Comparison of ENCODE assay signal across 27 cellular contexts in genomic region chr9:108048406-108049025, GRCh38.
A peak's percentile ranks its signal among the peaks of the same experiment; 100 is the strongest.
DNase-seq lines count a peak whose midpoint lies in the region; ATAC-seq and TF ChIP-seq lines count a peak whose summit lies in the region.
"Had no signal": no experiment of that assay in that cellular context is flagged by ENCODE, and none has a peak within 500 bp of the region (broad histone marks: within the 10 kb centered on the region; RNA-seq: fewer than 3 reads in every experiment).

No MANE protein-coding gene starts in this region.

- H2BK5ac ChIP-seq in neuronal stem cell (ENCODE audit: low read length), result no peak overlapping the region

- H3K27ac ChIP-seq in breast epithelium, result no peak overlapping the region
- H3K27ac ChIP-seq in brain microvascular endothelial cell, result peak overlapping the region; percentile 82
- H3K27ac ChIP-seq in foreskin keratinocyte, result peak overlapping the region; percentile 89
- no peak overlapping the region for H3K27ac ChIP-seq in neuronal stem cell (replicated peaks; ENCODE audit: low read length)
- H3K27ac ChIP-seq: pancreas, Peyer's patch, stomach, thyroid gland, VCaP had no signal

- H3K27ac Mint-ChIP-seq in MCF 10A (ENCODE audit: low read depth, unreplicated experiment), result peak overlapping the region; percentile 99
- H3K27ac Mint-ChIP-seq: CD4-positive, alpha-beta memory T cell; nephron had no signal

- no peak overlapping the region for H2AFZ ChIP-seq in neuronal stem cell (ENCODE audit: low read length)

- peaks cover 4% of the 10 kb centered on the region for H3K36me3 Mint-ChIP-seq in MCF 10A (ENCODE audit: insufficient read depth, unreplicated experiment)
- H3K36me3 Mint-ChIP-seq: CD4-positive, alpha-beta memory T cell had no signal

- no peak for TF ChIP-seq POLR2A in breast epithelium (IDR thresholded peaks at IDR 0.05)

- peaks cover 2% of the 10 kb centered on the region for H3K79me1 ChIP-seq in neuronal stem cell (ENCODE audit: low read depth, low read length)

- no peak overlapping the region for H3K9ac ChIP-seq in neuronal stem cell (ENCODE audit: low read depth, low read length, poor library complexity)

- H2BK12ac ChIP-seq in neuronal stem cell (ENCODE audit: low read length), result no peak overlapping the region

- peaks cover 6 to 14% of the 10 kb centered on the region in 2 donors for H3K9me3 ChIP-seq in breast epithelium
- H3K9me3 ChIP-seq in neuronal stem cell (replicated peaks in 1 of 2; ENCODE audit: control insufficient read depth in 2 of 2, insufficient read depth in 1 of 2, low read depth in 1 of 2, low read length in 2 of 2), result peaks cover 0 to 2% of the 10 kb centered on the region in 2 donors
- H3K9me3 ChIP-seq: pancreas, Peyer's patch, thyroid gland had no signal

- no peak overlapping the region for H2BK120ac ChIP-seq in neuronal stem cell (ENCODE audit: low read depth, low read length)

- in situ Hi-C loops in brain microvascular endothelial cell (cut with HindIII; ENCODE audit: low pct_ligation_motif_present, low sequenced_read_pairs), result no loop called here

- peaks cover 52% of the 10 kb centered on the region for H3K4me1 Mint-ChIP-seq in MCF 10A (ENCODE audit: insufficient read depth, unreplicated experiment)
- H3K4me1 Mint-ChIP-seq: CD4-positive, alpha-beta memory T cell had no signal

- H3K27me3 ChIP-seq in breast epithelium, result no peaks in the 10 kb centered on the region
- H3K27me3 ChIP-seq in brain microvascular endothelial cell (replicated peaks), result no peaks in the 10 kb centered on the region
- no peaks in the 10 kb centered on the region for H3K27me3 ChIP-seq in foreskin keratinocyte
- H3K27me3 ChIP-seq in neuronal stem cell (ENCODE audit: control insufficient read depth in 3 of 3, insufficient read depth in 3 of 3, low read depth in 1 of 3, low read length in 3 of 3), result no peaks in the 10 kb centered on the region
- H3K27me3 ChIP-seq: pancreas, Peyer's patch, stomach, thyroid gland had no signal

- H3K9me3 Mint-ChIP-seq in MCF 10A (ENCODE audit: unreplicated experiment), result peaks cover 4% of the 10 kb centered on the region

- no peak overlapping the region for H2AK5ac ChIP-seq in neuronal stem cell (ENCODE audit: low read depth, low read length)

- H3K23ac ChIP-seq in neuronal stem cell (ENCODE audit: low read depth, low read length, poor library complexity), result no peak overlapping the region

- H3K4me3 ChIP-seq in breast epithelium (no peak overlapping the region), brain microvascular endothelial cell (ENCODE audit: low read depth, low read length) (no peak overlapping the region), neuronal stem cell (ENCODE audit: low read length in 2 of 2) (no peak overlapping the region)
- H3K4me3 ChIP-seq: GM12878, pancreas, Peyer's patch, stomach, thyroid gland had no signal

- no peaks in the 10 kb centered on the region for H3K27me3 Mint-ChIP-seq in MCF 10A (ENCODE audit: insufficient read depth, unreplicated experiment)
- H3K27me3 Mint-ChIP-seq: CD4-positive, alpha-beta memory T cell had no signal

- TF ChIP-seq CTCF in MCF 10A (IDR thresholded peaks at IDR 0.05; ENCODE audit: unreplicated experiment), result no peak
- no peak for TF ChIP-seq CTCF in breast epithelium (IDR thresholded peaks at IDR 0.05)
- no peak for TF ChIP-seq CTCF in brain microvascular endothelial cell (IDR thresholded peaks at IDR 0.05; ENCODE audit: low read depth, low read length, missing control alignments)
- TF ChIP-seq CTCF in foreskin keratinocyte (conservative IDR thresholded peaks at IDR 0.05), result no peak

- intact Hi-C loops in MCF 10A (cut with micrococcal nuclease) (loop anchor here (1.0 to 5.0 kb wide), 5 partner anchors 298 to 560 kb away; no protein-coding TSS in a partner anchor), breast epithelium (cut with DNase I; ENCODE audit: low total_unique reads) (no loop called here)

- BruUV-seq in MCF 10A (replicated peaks; lab: Mats Ljungman, UMichigan), result TSS peak; percentile 90

- POLR2A ChIA-PET in MCF 10A (lab: Yijun Ruan, JAX), result interaction anchor here (0.6 to 7.0 kb wide), 19 partner anchors 9 to 560 kb away, joined by 3 to 84 read pairs (median 4); partner anchors contain the start of gene KLF4

- no peak overlapping the region for H3K4me2 ChIP-seq in neuronal stem cell (ENCODE audit: insufficient read depth, low read length, poor library complexity, severe bottlenecking)

- ATAC-seq in foreskin keratinocyte (no peak), HG03045 (IDR thresholded peaks at IDR 0.05; ENCODE audit: unreplicated experiment) (no peak)
- ATAC-seq: GM12878 had no signal

- DNase-seq in MCF 10A (ENCODE audit: unreplicated experiment) (no peak), breast epithelium (ENCODE audit: low spot score in 2 of 2) (no peak), brain microvascular endothelial cell (no peak), foreskin keratinocyte (no peak), neuronal stem cell (ENCODE audit: low spot score) (no peak), activated gamma-delta T cell treated with Interleukin-2 at 50 U/mL for 16 hours (no peak)
- no peak for DNase-seq in activated CD4-positive, alpha-beta T cell treated with anti-CD3 and anti-CD28 coated beads, Interleukin-2, amount 50 U/mL, for 48 hours
- DNase-seq: 8988T; activated CD4-positive, alpha-beta T cell treated with anti-CD3 and anti-CD28 coated beads for 4 hours; activated T-cell treated with anti-CD3 and anti-CD28 coated beads, Interleukin-2, amount 50 U/mL, for 1 hour; CD4-positive, alpha-beta memory T cell; DMS 273 treated with DMSO at 0.1 percent for 48 hours; kidney; NCI-H1092; NCI-H187; NCI-H69; pancreas; Peyer's patch; retina; stimulated activated CD4-positive, alpha-beta T cell treated with anti-CD3 and anti-CD28 coated beads, Interleukin-2, amount 100 ng/mL, for 24 hours; stomach; thyroid gland had no signal

- no peak overlapping the region for H3K18ac ChIP-seq in neuronal stem cell (ENCODE audit: low read length)

- no peaks in the 10 kb centered on the region for H3K4me1 ChIP-seq in breast epithelium
- H3K4me1 ChIP-seq in foreskin keratinocyte, result peaks cover 28% of the 10 kb centered on the region
- H3K4me1 ChIP-seq in neuronal stem cell (ENCODE audit: control insufficient read depth in 2 of 2, insufficient read depth in 1 of 2, low read depth in 1 of 2, low read length in 2 of 2), result peaks cover 0 to 16% of the 10 kb centered on the region in 2 donors
- H3K4me1 ChIP-seq: thyroid gland had no signal

- H3K4ac ChIP-seq in neuronal stem cell (ENCODE audit: low read length), result no peak overlapping the region

- no peak overlapping the region for H3K4me3 Mint-ChIP-seq in MCF 10A (ENCODE audit: unreplicated experiment)
- H3K4me3 Mint-ChIP-seq: brain; CD4-positive, alpha-beta memory T cell; nephron had no signal

- no peak overlapping the region for H4K8ac ChIP-seq in neuronal stem cell (ENCODE audit: low read depth, low read length)

- H2BK15ac ChIP-seq in neuronal stem cell (ENCODE audit: low read length), result no peak overlapping the region

- H4K91ac ChIP-seq in neuronal stem cell (ENCODE audit: low read depth, low read length, poor library complexity), result no peak overlapping the region

- no peak overlapping the region for H3K14ac ChIP-seq in neuronal stem cell (ENCODE audit: low read length)

- CTCF ChIA-PET in MCF 10A (lab: Yijun Ruan, JAX), result interaction anchor here (0.6 kb wide), 1 partner anchor 1422 kb away, joined by 3 read pairs; no protein-coding TSS in a partner anchor

- no peaks in the 10 kb centered on the region for H3K36me3 ChIP-seq in breast epithelium
- H3K36me3 ChIP-seq in brain microvascular endothelial cell (replicated peaks), result no peaks in the 10 kb centered on the region
- H3K36me3 ChIP-seq in neuronal stem cell (replicated peaks in 1 of 2; ENCODE audit: control insufficient read depth in 2 of 2, insufficient read depth in 2 of 2, low read length in 2 of 2), result no peaks in the 10 kb centered on the region
- H3K36me3 ChIP-seq: pancreas, Peyer's patch, stomach, thyroid gland had no signal

Comparison
In these comparisons a context has a peak if more than half of its experiments do, and no peak if none do; other contexts are left out.
1. H3K27ac ChIP-seq: peak in brain microvascular endothelial cell (single experiment) and foreskin keratinocyte (single experiment); none in breast epithelium (0 of 2) and neuronal stem cell (single experiment).